ENCODE assay signal across 38 cellular contexts in genomic region chr4:178781779-178782178, GRCh38.
"Had no signal": no experiment of that assay in that cellular context is flagged by ENCODE, and none has a peak within 500 bp of the region (broad histone marks: within the 10 kb centered on the region; RNA-seq: fewer than 3 reads in every experiment).

No MANE protein-coding gene starts in this region.

- H3K4me3 Mint-ChIP-seq: activated naive CD4-positive, alpha-beta T cell treated with anti-CD3 and anti-CD28 coated beads for 36 hours; activated naive CD4-positive, alpha-beta T cell treated with anti-CD3 and anti-CD28 coated beads, Interleukin-2, amount 10 ng/mL, durations not matched to agents 7 days and 5 days; activated naive CD4-positive, alpha-beta T cell treated with anti-CD3 and anti-CD28 coated beads, Interleukin-2, amount 50 U/mL, for 24 hours; activated naive CD8-positive, alpha-beta T cell; activated naive CD8-positive, alpha-beta T cell treated with anti-CD3 and anti-CD28 coated beads for 36 hours; activated naive CD8-positive, alpha-beta T cell treated with anti-CD3 and anti-CD28 coated beads, Interleukin-2, amount 10 ng/mL, durations not matched to agents 7 days and 5 days; activated naive CD8-positive, alpha-beta T cell treated with anti-CD3 and anti-CD28 coated beads, Interleukin-2, amount 50 U/mL, for 24 hours; activated T-cell treated with anti-CD3 and anti-CD28 coated beads, Interleukin-2, amount 50 U/mL, for 24 hours; activated T-cell treated with anti-CD3 and anti-CD28 coated beads, Interleukin-2, amount 50 U/mL, for 4 hours; activated T-cell treated with anti-CD3 and anti-CD28 coated beads, Interleukin-2, amount 50 U/mL, for 72 hours; activated T-helper 1 cell treated with anti-CD3 and anti-CD28 coated beads, Interleukin-12 subunit alpha, Interleukin-12 subunit beta, Interleukin-2, Interleukin-4 antibody, amounts not matched to agents 30 ng/mL and 10 ng/mL and 1 ng/mL, durations not matched to agents 14 hours and 24 hours and 36 hours; activated T-helper 17 cell treated with anti-CD3 and anti-CD28 coated beads, Interleukin-2, amount 50 U/mL, for 72 hours; brain; central memory CD8-positive, alpha-beta T cell had no signal

- H3K4me1 Mint-ChIP-seq: activated naive CD4-positive, alpha-beta T cell treated with anti-CD3 and anti-CD28 coated beads, Interleukin-2, amount 10 ng/mL, durations not matched to agents 7 days and 5 days; activated naive CD4-positive, alpha-beta T cell treated with anti-CD3 and anti-CD28 coated beads, Interleukin-2, amount 50 U/mL, for 24 hours; activated naive CD8-positive, alpha-beta T cell treated with anti-CD3 and anti-CD28 coated beads for 36 hours; activated naive CD8-positive, alpha-beta T cell treated with anti-CD3 and anti-CD28 coated beads, Interleukin-2, amount 10 ng/mL, durations not matched to agents 7 days and 5 days; activated naive CD8-positive, alpha-beta T cell treated with anti-CD3 and anti-CD28 coated beads, Interleukin-2, amount 50 U/mL, for 24 hours; activated T-helper 17 cell treated with anti-CD3 and anti-CD28 coated beads, Interleukin-2, amount 50 U/mL, for 72 hours; brain; central memory CD8-positive, alpha-beta T cell had no signal

- DNase-seq: activated effector memory CD4-positive, alpha-beta T cell treated with anti-CD3 and anti-CD28 coated beads, Interleukin-2, amount 50 U/mL, for 16 hours; activated effector memory CD4-positive, alpha-beta T cell treated with Interleukin-2 at 50 U/mL for 16 hours; activated gamma-delta T cell; activated gamma-delta T cell treated with Interleukin-2 at 50 U/mL for 16 hours; activated naive CD4-positive, alpha-beta T cell; activated naive CD4-positive, alpha-beta T cell treated with anti-CD3 and anti-CD28 coated beads for 36 hours; activated naive CD4-positive, alpha-beta T cell treated with anti-CD3 and anti-CD28 coated beads, Interleukin-2, amount 10 ng/mL, durations not matched to agents 7 days and 5 days; activated naive CD4-positive, alpha-beta T cell treated with anti-CD3 and anti-CD28 coated beads, Interleukin-2, amount 50 U/mL, for 16 hours; activated naive CD4-positive, alpha-beta T cell treated with Interleukin-2 at 50 U/mL for 16 hours; activated naive CD8-positive, alpha-beta T cell treated with anti-CD3 and anti-CD28 coated beads for 36 hours; activated naive CD8-positive, alpha-beta T cell treated with anti-CD3 and anti-CD28 coated beads, Interleukin-2, amount 10 ng/mL, durations not matched to agents 7 days and 5 days; activated naive CD8-positive, alpha-beta T cell treated with anti-CD3 and anti-CD28 coated beads, Interleukin-2, amount 50 U/mL, for 24 hours; activated T-cell treated with anti-CD3 and anti-CD28 coated beads, Interleukin-2, amount 50 U/mL, for 1 hour; activated T-cell treated with anti-CD3 and anti-CD28 coated beads, Interleukin-2, amount 50 U/mL, for 24 hours; activated T-cell treated with anti-CD3 and anti-CD28 coated beads, Interleukin-2, amount 50 U/mL, for 4 hours; activated T-cell treated with anti-CD3 and anti-CD28 coated beads, Interleukin-2, amount 50 U/mL, for 48 hours; activated T-cell treated with anti-CD3 and anti-CD28 coated beads, Interleukin-2, amount 50 U/mL, for 72 hours; adrenal gland; amniotic stem cell; amygdala; anterior cingulate cortex; aorta; body of pancreas; brain microvascular endothelial cell; caudate nucleus; central memory CD4-positive, alpha-beta T cell; cerebellar nuclear complex had no signal

- H3K27ac Mint-ChIP-seq: activated naive CD4-positive, alpha-beta T cell treated with anti-CD3 and anti-CD28 coated beads for 36 hours; activated naive CD4-positive, alpha-beta T cell treated with anti-CD3 and anti-CD28 coated beads, Interleukin-2, amount 10 ng/mL, durations not matched to agents 7 days and 5 days; activated naive CD4-positive, alpha-beta T cell treated with anti-CD3 and anti-CD28 coated beads, Interleukin-2, amount 50 U/mL, for 24 hours; activated naive CD4-positive, alpha-beta T cell treated with anti-CD3 and anti-CD28 coated beads, Interleukin-2, amount 50 U/mL, for 72 hours; activated naive CD8-positive, alpha-beta T cell; activated naive CD8-positive, alpha-beta T cell treated with anti-CD3 and anti-CD28 coated beads for 36 hours; activated naive CD8-positive, alpha-beta T cell treated with anti-CD3 and anti-CD28 coated beads, Interleukin-2, amount 10 ng/mL, durations not matched to agents 7 days and 5 days; activated naive CD8-positive, alpha-beta T cell treated with anti-CD3 and anti-CD28 coated beads, Interleukin-2, amount 50 U/mL, for 24 hours; activated T-cell treated with anti-CD3 and anti-CD28 coated beads, Interleukin-2, amount 50 U/mL, for 24 hours; activated T-cell treated with anti-CD3 and anti-CD28 coated beads, Interleukin-2, amount 50 U/mL, for 72 hours; activated T-helper 1 cell treated with anti-CD3 and anti-CD28 coated beads, Interleukin-12 subunit alpha, Interleukin-12 subunit beta, Interleukin-2, Interleukin-4 antibody, amounts not matched to agents 30 ng/mL and 10 ng/mL and 1 ng/mL, durations not matched to agents 14 hours and 24 hours and 36 hours; activated T-helper 17 cell treated with anti-CD3 and anti-CD28 coated beads, Interleukin-2, amount 50 U/mL, for 72 hours; activated T-helper 2 cell treated with anti-CD3 and anti-CD28 coated beads, Interferon-gamma antibody, Interleukin-2, Interleukin-4, amounts not matched to agents 10 μg/mL and 5 μg/mL and 100 μg/mL, durations not matched to agents 14 hours and 24 hours and 36 hours; brain had no signal

- H3K36me3 Mint-ChIP-seq: activated naive CD4-positive, alpha-beta T cell treated with anti-CD3 and anti-CD28 coated beads, Interleukin-2, amount 10 ng/mL, durations not matched to agents 7 days and 5 days; activated naive CD4-positive, alpha-beta T cell treated with anti-CD3 and anti-CD28 coated beads, Interleukin-2, amount 50 U/mL, for 24 hours; activated naive CD4-positive, alpha-beta T cell treated with anti-CD3 and anti-CD28 coated beads, Interleukin-2, amount 50 U/mL, for 72 hours; activated naive CD8-positive, alpha-beta T cell; activated naive CD8-positive, alpha-beta T cell treated with anti-CD3 and anti-CD28 coated beads for 36 hours; activated naive CD8-positive, alpha-beta T cell treated with anti-CD3 and anti-CD28 coated beads, Interleukin-2, amount 10 ng/mL, durations not matched to agents 7 days and 5 days; brain had no signal

- H3K4me1 ChIP-seq: adrenal gland, ascending aorta, body of pancreas, breast epithelium had no signal

- H3K9me3 Mint-ChIP-seq: activated naive CD4-positive, alpha-beta T cell treated with anti-CD3 and anti-CD28 coated beads, Interleukin-2, amount 50 U/mL, for 24 hours; activated naive CD8-positive, alpha-beta T cell treated with anti-CD3 and anti-CD28 coated beads, Interleukin-2, amount 10 ng/mL, durations not matched to agents 7 days and 5 days; brain had no signal

- ATAC-seq: activated naive CD4-positive, alpha-beta T cell treated with anti-CD3 and anti-CD28 coated beads, Interleukin-2, amount 50 U/mL, for 72 hours; activated naive CD8-positive, alpha-beta T cell treated with anti-CD3 and anti-CD28 coated beads, Interleukin-2, amount 50 U/mL, for 24 hours; activated T-cell treated with anti-CD3 and anti-CD28 coated beads, Interleukin-2, amount 50 U/mL, for 4 hours; activated T-cell treated with anti-CD3 and anti-CD28 coated beads, Interleukin-2, amount 50 U/mL, for 72 hours; activated T-helper 17 cell treated with anti-CD3 and anti-CD28 coated beads, Interleukin-2, amount 50 U/mL, for 72 hours; body of pancreas had no signal

- H3K27ac ChIP-seq: adrenal gland, ascending aorta, body of pancreas, brain microvascular endothelial cell, breast epithelium, cardiac muscle cell had no signal

- H3K36me3 ChIP-seq: adrenal gland, ascending aorta, brain microvascular endothelial cell, breast epithelium, cardiac muscle cell had no signal

- H3K4me3 ChIP-seq: adrenal gland, ascending aorta, body of pancreas, breast epithelium, cardiac muscle cell had no signal

- H3K27me3 ChIP-seq: adrenal gland, ascending aorta, body of pancreas, brain microvascular endothelial cell, breast epithelium, cardiac muscle cell had no signal

- H3K9me3 ChIP-seq: adrenal gland, ascending aorta, body of pancreas, breast epithelium had no signal

- H3K27me3 Mint-ChIP-seq: activated naive CD4-positive, alpha-beta T cell treated with anti-CD3 and anti-CD28 coated beads, Interleukin-2, amount 10 ng/mL, durations not matched to agents 7 days and 5 days; activated naive CD4-positive, alpha-beta T cell treated with anti-CD3 and anti-CD28 coated beads, Interleukin-2, amount 50 U/mL, for 24 hours; activated naive CD8-positive, alpha-beta T cell; activated naive CD8-positive, alpha-beta T cell treated with anti-CD3 and anti-CD28 coated beads for 36 hours; activated naive CD8-positive, alpha-beta T cell treated with anti-CD3 and anti-CD28 coated beads, Interleukin-2, amount 10 ng/mL, durations not matched to agents 7 days and 5 days; activated naive CD8-positive, alpha-beta T cell treated with anti-CD3 and anti-CD28 coated beads, Interleukin-2, amount 50 U/mL, for 24 hours; activated T-cell treated with anti-CD3 and anti-CD28 coated beads, Interleukin-2, amount 50 U/mL, for 24 hours; activated T-helper 17 cell treated with anti-CD3 and anti-CD28 coated beads, Interleukin-2, amount 50 U/mL, for 72 hours; central memory CD8-positive, alpha-beta T cell had no signal
